ENCODE assay signal across 1 cellular context in genomic region chr12:117100851-117101673, GRCh38.
TF ChIP-seq lines count a peak whose summit lies in the region.

No MANE protein-coding gene starts in this region.

TF ChIP-seq in IMR-90, 13 proteins besides CTCF, POLR2A, EP300 and RAD21 (continued from another document):
- TF ChIP-seq ELK1 (IDR thresholded peaks at IDR 0.05; ENCODE audit: borderline replicate concordance, low read depth, low read length) (no peak), BHLHE40 (IDR thresholded peaks at IDR 0.05; ENCODE audit: low read depth, low read length) (no peak), NFE2L2 (IDR thresholded peaks at IDR 0.05; ENCODE audit: low read depth, low read length) (no peak), SMC3 (IDR thresholded peaks at IDR 0.05; ENCODE audit: low read depth, low read length) (no peak)
